ENCODE assay signal across 23 cellular contexts in genomic region chr17:6479626-6480324, GRCh38. TPM values are rescaled to one million over a fixed set of nuclear protein-coding genes. Genes with fewer than 3 reads are reported as not detected.
DNase-seq lines count a peak whose midpoint lies in the region; ATAC-seq, FAIRE-seq and TF ChIP-seq lines count a peak whose summit lies in the region.
"Had no signal": no experiment of that assay in that cellular context is flagged by ENCODE, and none has a peak within 500 bp of the region (broad histone marks: within the 10 kb centered on the region; RNA-seq: fewer than 3 reads in every experiment).

No MANE protein-coding gene starts in this region.

- H2BK120ac ChIP-seq in mesendoderm (ENCODE audit: low read depth, low read length), result no peak overlapping the region

- peaks cover 58% of the 10 kb centered on the region for H3K4me1 Mint-ChIP-seq in brain

- no peaks in the 10 kb centered on the region for H3K27me3 Mint-ChIP-seq in brain

- H3K56ac ChIP-seq in mesendoderm (ENCODE audit: low read length), result peak overlapping the region; percentile 6

- no peaks in the 10 kb centered on the region for H3K27me3 ChIP-seq in mesendoderm (ENCODE audit: insufficient read depth, low read length, poor library complexity)
- H3K27me3 ChIP-seq: cardiac muscle cell had no signal

- H2BK5ac ChIP-seq in mesendoderm (ENCODE audit: low read length), result no peak overlapping the region

- ATAC-seq in HG03571 (IDR thresholded peaks at IDR 0.05; ENCODE audit: unreplicated experiment), result no peak
- ATAC-seq: activated CD8-positive, alpha-beta T cell treated with anti-CD3 and anti-CD28 coated beads, Interleukin-2, amount 10 ng/mL, durations not matched to agents 7 days and 5 days; mucosa of descending colon had no signal

- no peaks in the 10 kb centered on the region for H3K4me1 ChIP-seq in mesendoderm (ENCODE audit: control insufficient read depth, low read depth, low read length)

- no CpG with 5 or more reads among the region's 13 CpGs for WGBS in mesendoderm (ENCODE audit: extremely low coverage, insufficient coverage, low lambda C conversion rate)

- no peak overlapping the region for H4K8ac ChIP-seq in mesendoderm (ENCODE audit: low read depth, low read length)

- no peak overlapping the region for H3K18ac ChIP-seq in mesendoderm (ENCODE audit: low read length)

- no peak overlapping the region for H3K9ac ChIP-seq in mesendoderm (ENCODE audit: low read length)

- no peak for FAIRE-seq in D721Med (lab: Jason Lieb, UNC)
- FAIRE-seq: G401.6 had no signal

- TF ChIP-seq CTCF in D721Med (IDR thresholded peaks at IDR 0.05; ENCODE audit: insufficient read depth, missing control alignments) (no peak), brain (conservative IDR thresholded peaks at IDR 0.05) (no peak)

- no peak overlapping the region for H2AK5ac ChIP-seq in mesendoderm (ENCODE audit: low read length)

- no peaks in the 10 kb centered on the region for H3K79me1 ChIP-seq in mesendoderm (ENCODE audit: low read length)

- H3K4me3 Mint-ChIP-seq in brain, result peak overlapping the region in 3 of 5 experiments; percentile 10 to 39 (median 20)
- H3K4me3 Mint-ChIP-seq: activated CD8-positive, alpha-beta T cell treated with anti-CD3 and anti-CD28 coated beads, Interleukin-2, amount 10 ng/mL, durations not matched to agents 7 days and 5 days; H9 had no signal

- peak; percentile 81 for DNase-seq in D721Med (ENCODE audit: insufficient read length, low spot score)
- peak; percentile 14 for DNase-seq in NCI-H1436 (lab: John Stamatoyannopoulos, UW)
- peak; percentile 37 for DNase-seq in mesendoderm
- no peak for DNase-seq in NCI-H774 (lab: John Stamatoyannopoulos, UW)
- DNase-seq in NCI-H128 (lab: John Stamatoyannopoulos, UW; ENCODE audit: unreplicated experiment), result no peak
- DNase-seq: activated CD8-positive, alpha-beta T cell treated with anti-CD3 and anti-CD28 coated beads, Interleukin-2, amount 10 ng/mL, durations not matched to agents 7 days and 5 days; DMS153; foreskin melanocyte; H9; IMR-90; islet precursor cell; NCI-H187; NCI-H226 had no signal

- no peak overlapping the region for H3K4me3 ChIP-seq in mesendoderm (ENCODE audit: low read length)
- H3K4me3 ChIP-seq: cardiac muscle cell, mucosa of descending colon, SK-N-MC had no signal

- H4K5ac ChIP-seq in mesendoderm (ENCODE audit: low read length), result no peak overlapping the region

- no peaks in the 10 kb centered on the region for H3K9me3 Mint-ChIP-seq in brain
- H3K9me3 Mint-ChIP-seq: H9 had no signal

- H3K27ac Mint-ChIP-seq in brain, result peak overlapping the region; percentile 53 to 92 (median 84)
- H3K27ac Mint-ChIP-seq: activated CD8-positive, alpha-beta T cell treated with anti-CD3 and anti-CD28 coated beads, Interleukin-2, amount 10 ng/mL, durations not matched to agents 7 days and 5 days had no signal

- H3K4ac ChIP-seq in mesendoderm (ENCODE audit: low read depth, low read length), result no peak overlapping the region

- H3K79me2 ChIP-seq in mesendoderm (ENCODE audit: control insufficient read depth, insufficient read depth, low read length), result no peaks in the 10 kb centered on the region

- H3K36me3 ChIP-seq in mesendoderm (ENCODE audit: control insufficient read depth, insufficient read depth, low read length), result no peaks in the 10 kb centered on the region
- H3K36me3 ChIP-seq: cardiac muscle cell had no signal

- no peaks in the 10 kb centered on the region for H3K36me3 Mint-ChIP-seq in brain

- no peak overlapping the region for H3K4me2 ChIP-seq in mesendoderm (ENCODE audit: low read length)

- H3K23ac ChIP-seq in mesendoderm (ENCODE audit: low read length), result no peak overlapping the region

- H2BK15ac ChIP-seq in mesendoderm (replicated peaks; ENCODE audit: low read depth), result no peak overlapping the region

- H3K27ac ChIP-seq in mesendoderm (ENCODE audit: low read depth, low read length), result no peak overlapping the region
- H3K27ac ChIP-seq: cardiac muscle cell, epithelial cell of prostate, SK-N-MC had no signal

RNA-seq across cellular contexts. Expression of gene PIMREG, which starts 35.5 kb away (rescaled TPM):
- polyA plus RNA-seq in brain (ENCODE audit: insufficient read depth, low read depth, low replicate concordance), result 90.1 TPM
- polyA plus RNA-seq in mesendoderm (2013, experiment 1 of 2), result 52.3 TPM
- 51.2 TPM for polyA plus RNA-seq in mesendoderm (2013, experiment 2 of 2)

RNA-seq across cellular contexts. Expression of gene AIPL1, which starts 44.9 kb away (rescaled TPM):
- polyA plus RNA-seq in brain (ENCODE audit: insufficient read depth, low read depth, low replicate concordance), result not detected
- 0.07 TPM for polyA plus RNA-seq in mesendoderm (2013, experiment 1 of 2)
- 0.08 TPM for polyA plus RNA-seq in mesendoderm (2013, experiment 2 of 2)
- polyA plus RNA-seq: adipose tissue, cardiac muscle cell, IMR-90, neural cell, urinary bladder had no signal

Comparison
In these comparisons a context has a peak if more than half of its experiments do, and no peak if none do; other contexts are left out.
1. DNase-seq: peak in D721Med (single experiment), NCI-H1436 (single experiment) and mesendoderm (single experiment); none in NCI-H774 (single experiment) and NCI-H128 (single experiment).